Comparison of ENCODE assay signal across 8 cellular contexts in the genomic region with DNA sequence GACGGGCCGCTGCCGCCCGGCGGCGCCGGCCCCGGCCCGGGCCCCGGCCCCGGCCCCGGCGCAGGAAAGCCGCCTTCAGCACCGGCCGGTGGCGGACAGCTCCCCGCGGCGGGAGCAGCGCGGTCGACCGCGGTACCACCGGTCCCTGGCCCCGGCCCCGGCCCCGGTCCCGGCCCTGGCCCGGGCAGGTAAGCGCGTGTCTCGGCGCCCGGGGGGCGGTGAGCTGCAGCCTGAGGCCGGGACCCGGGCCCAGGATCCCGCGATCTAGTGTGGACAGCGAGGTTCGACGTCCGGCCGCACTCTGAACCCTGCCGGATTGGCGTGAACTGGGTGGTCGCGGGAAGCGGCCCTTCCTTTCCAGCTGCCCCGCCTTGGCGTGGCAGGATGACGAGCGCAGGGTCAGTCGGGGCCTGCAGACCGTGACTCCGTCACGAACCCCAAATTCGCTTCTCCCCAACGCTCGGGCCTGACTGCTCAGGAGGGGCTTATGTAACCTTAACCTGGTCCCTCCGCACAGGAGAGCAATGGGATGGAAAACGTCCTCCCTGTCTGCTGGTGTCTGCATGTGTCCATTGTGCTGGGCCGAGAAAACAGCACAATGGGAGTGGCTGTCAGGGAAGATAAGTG. TPM values are rescaled to one million over a fixed set of nuclear protein-coding genes. Genes with fewer than 3 reads are reported as not detected.
A peak's percentile ranks its signal among the peaks of the same experiment; 100 is the strongest.
DNase-seq lines count a peak whose midpoint lies in the region; ATAC-seq and TF ChIP-seq lines count a peak whose summit lies in the region.

No MANE protein-coding gene starts in this region.

- H3K36me3 Mint-ChIP-seq in activated CD4-positive, alpha-beta memory T cell treated with anti-CD3 and anti-CD28 coated beads for 36 hours = peaks cover 4% of the 10 kb centered on the region
- H3K36me3 Mint-ChIP-seq in nephron progenitor cell (ENCODE audit: low read depth) = no peaks in the 10 kb centered on the region
- no peaks in the 10 kb centered on the region for H3K36me3 Mint-ChIP-seq in type B pancreatic cell

- DNase-seq in Ammon's horn (ENCODE audit: low spot score) (peak; percentile 29), erythroblast (lab: John Stamatoyannopoulos, UW) (peak; percentile 78 to 88), nephron progenitor cell (peak; percentile 90), type B pancreatic cell (ENCODE audit: extremely low spot score, unreplicated experiment) (peak; percentile 81)
- DNase-seq in activated CD4-positive, alpha-beta memory T cell treated with anti-CD3 and anti-CD28 coated beads for 36 hours = no peak

- CTCF ChIA-PET in activated CD4-positive, alpha-beta memory T cell treated with anti-CD3 and anti-CD28 coated beads for 36 hours (lab: Charles Lee) = interaction anchor here (0.7 to 4.3 kb wide), 4 partner anchors 15 to 815 kb away, joined by 3 to 43 read pairs (median 10); no protein-coding TSS in a partner anchor

- peaks cover 54% of the 10 kb centered on the region for H3K27me3 Mint-ChIP-seq in activated CD4-positive, alpha-beta memory T cell treated with anti-CD3 and anti-CD28 coated beads for 36 hours
- H3K27me3 Mint-ChIP-seq in nephron progenitor cell (ENCODE audit: low read depth, poor library complexity) (peaks cover 71% of the 10 kb centered on the region), type B pancreatic cell (peaks cover 32% of the 10 kb centered on the region)

- intact Hi-C loops in activated CD4-positive, alpha-beta memory T cell treated with anti-CD3 and anti-CD28 coated beads for 36 hours (cut with micrococcal nuclease) = loop anchor here (1.0 kb wide), 1 partner anchor 14 kb away; no protein-coding TSS in a partner anchor

- peaks cover 21% of the 10 kb centered on the region for H3K4me1 Mint-ChIP-seq in activated CD4-positive, alpha-beta memory T cell treated with anti-CD3 and anti-CD28 coated beads for 36 hours (ENCODE audit: low read depth)
- H3K4me1 Mint-ChIP-seq in nephron progenitor cell (peaks cover 31% of the 10 kb centered on the region), type B pancreatic cell (ENCODE audit: unreplicated experiment) (peaks cover 15% of the 10 kb centered on the region)

- no peak for TF ChIP-seq POLR2A in erythroblast (IDR thresholded peaks at IDR 0.05; ENCODE audit: low read length)

- H3K27ac Mint-ChIP-seq in activated CD4-positive, alpha-beta memory T cell treated with anti-CD3 and anti-CD28 coated beads for 36 hours = no peak overlapping the region
- H3K27ac Mint-ChIP-seq in nephron progenitor cell (no peak overlapping the region), type B pancreatic cell (no peak overlapping the region)

- ATAC-seq in GM19397 (IDR thresholded peaks at IDR 0.05; ENCODE audit: unreplicated experiment) (peak; percentile 67), HG03565 (IDR thresholded peaks at IDR 0.05; ENCODE audit: unreplicated experiment) (peak; percentile 48), HG02623 (IDR thresholded peaks at IDR 0.05; ENCODE audit: unreplicated experiment) (no peak)

- TF ChIP-seq CTCF in nephron progenitor cell (IDR thresholded peaks at IDR 0.05) (no peak), type B pancreatic cell (conservative IDR thresholded peaks at IDR 0.05) (no peak)

- POLR2A ChIA-PET in activated CD4-positive, alpha-beta memory T cell treated with anti-CD3 and anti-CD28 coated beads for 36 hours (lab: Charles Lee) = interaction anchor here (1.5 kb wide), 1 partner anchor 15 kb away, joined by 6 read pairs; no protein-coding TSS in a partner anchor

- peaks cover 6% of the 10 kb centered on the region for H3K9me3 Mint-ChIP-seq in activated CD4-positive, alpha-beta memory T cell treated with anti-CD3 and anti-CD28 coated beads for 36 hours
- peaks cover 4% of the 10 kb centered on the region for H3K9me3 Mint-ChIP-seq in nephron progenitor cell
- no peaks in the 10 kb centered on the region for H3K9me3 Mint-ChIP-seq in type B pancreatic cell

- H3K4me3 Mint-ChIP-seq in activated CD4-positive, alpha-beta memory T cell treated with anti-CD3 and anti-CD28 coated beads for 36 hours = peak overlapping the region; percentile 64
- H3K4me3 Mint-ChIP-seq in nephron progenitor cell (peak overlapping the region; percentile 82), type B pancreatic cell (peak overlapping the region; percentile 77)

RNA-seq across cellular contexts. Expression of gene BSN, which starts 0.5 kb away (rescaled TPM):
- under 1 TPM; 0.05 to 0.07 TPM for total RNA-seq in activated CD4-positive, alpha-beta memory T cell treated with anti-CD3 and anti-CD28 coated beads for 36 hours
- total RNA-seq in type B pancreatic cell (ENCODE audit: low replicate concordance) = 3.9 and 4.0 TPM in 2 replicates
